Comparison of ENCODE assay signal across 8 cellular contexts in the genomic region with DNA sequence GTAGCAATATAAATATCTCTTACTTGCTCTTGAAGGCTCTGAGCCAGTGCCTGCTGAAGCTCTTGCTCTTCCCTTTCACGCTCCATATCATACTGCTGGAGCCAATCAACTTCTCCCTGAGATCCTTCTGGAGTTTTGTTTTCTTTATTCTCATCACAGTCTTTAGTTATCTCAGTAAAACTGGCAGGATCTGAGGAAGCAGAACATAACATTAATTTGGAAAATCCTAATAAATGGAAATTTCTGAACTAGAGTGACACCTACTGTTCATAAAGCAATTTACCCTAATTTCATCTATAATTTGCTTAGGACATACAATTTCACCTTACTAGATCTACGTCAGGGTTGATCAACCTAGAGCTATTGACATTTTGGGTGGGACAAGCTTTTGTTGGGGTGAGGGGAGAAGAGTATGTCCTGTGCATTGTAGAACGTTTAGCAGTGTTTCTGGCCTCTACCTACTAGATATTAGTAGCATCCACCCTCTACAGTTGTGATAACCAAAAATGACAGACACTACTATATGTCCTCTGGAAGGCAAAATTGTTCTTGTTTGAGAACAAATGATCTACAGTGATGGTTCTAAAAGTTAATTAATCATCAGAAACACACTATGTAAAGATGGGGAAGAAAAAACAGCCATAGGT. TPM values are rescaled to one million over a fixed set of nuclear protein-coding genes. Genes with fewer than 3 reads are reported as not detected.
A peak's percentile ranks its signal among the peaks of the same experiment; 100 is the strongest.
DNase-seq lines count a peak whose midpoint lies in the region; ATAC-seq and TF ChIP-seq lines count a peak whose summit lies in the region.

No MANE protein-coding gene starts in this region.

- intact Hi-C loops in Calu3 (cut with micrococcal nuclease; ENCODE audit: unreplicated experiment) (loop anchor here (2.0 kb wide), 1 partner anchor 59 kb away; no protein-coding TSS in a partner anchor), dorsolateral prefrontal cortex (cut with DNase I) (loop anchor here (1.0 to 10.0 kb wide), 4 partner anchors 59 to 191 kb away; a partner anchor contains a TSS)

- H3K4me1 Mint-ChIP-seq in Calu3 (ENCODE audit: low read depth, unreplicated experiment) (no peaks in the 10 kb centered on the region), nephron (no peaks in the 10 kb centered on the region)
- H3K4me1 Mint-ChIP-seq in activated T-helper 17 cell treated with anti-CD3 and anti-CD28 coated beads, Interleukin-2, amount 50 U/mL, for 72 hours: no peaks in the 10 kb centered on the region

- H3K27ac ChIP-seq in dorsolateral prefrontal cortex: peak overlapping the region in 2 of 59 donors; percentile 39 to 40

- no peak overlapping the region for H3K4me3 Mint-ChIP-seq in Calu3 (ENCODE audit: low read depth, unreplicated experiment)
- no peak overlapping the region for H3K4me3 Mint-ChIP-seq in nephron
- no peak overlapping the region for H3K4me3 Mint-ChIP-seq in activated T-helper 17 cell treated with anti-CD3 and anti-CD28 coated beads, Interleukin-2, amount 50 U/mL, for 72 hours

- TF ChIP-seq CTCF in Calu3 (IDR thresholded peaks at IDR 0.05; ENCODE audit: unreplicated experiment): peak; percentile 56
- peak in 55 of 56 donors; percentile 22 to 76 (median 54) for TF ChIP-seq CTCF in dorsolateral prefrontal cortex (IDR thresholded peaks at IDR 0.05 in 54 of 56, conservative IDR thresholded peaks at IDR 0.05 in 2 of 56; ENCODE audit: low read depth in 1 of 56, partially characterized antibody in 56 of 56)
- TF ChIP-seq CTCF in nephron (IDR thresholded peaks at IDR 0.05; ENCODE audit: unreplicated experiment in 3 of 3): peak; percentile 35 to 57 (median 41)

- no peaks in the 10 kb centered on the region for H3K27me3 ChIP-seq in dorsolateral prefrontal cortex

- H3K27me3 Mint-ChIP-seq in Calu3 (ENCODE audit: unreplicated experiment): no peaks in the 10 kb centered on the region
- no peaks in the 10 kb centered on the region for H3K27me3 Mint-ChIP-seq in nephron (ENCODE audit: low read depth)
- no peaks in the 10 kb centered on the region for H3K27me3 Mint-ChIP-seq in activated T-helper 17 cell treated with anti-CD3 and anti-CD28 coated beads, Interleukin-2, amount 50 U/mL, for 72 hours

- CTCF ChIA-PET in Calu3 (lab: Charles Lee): interaction anchor here (0.9 kb wide), 1 partner anchor 59 kb away, joined by 3 read pairs; no protein-coding TSS in a partner anchor

- no peak for ATAC-seq in activated T-helper 17 cell treated with anti-CD3 and anti-CD28 coated beads, Interleukin-2, amount 50 U/mL, for 72 hours (replicated peaks)

- DNase-seq in Calu3: no peak
- peak; percentile 48 for DNase-seq in NAMALWA (ENCODE audit: low spot score)
- DNase-seq in dorsolateral prefrontal cortex: no peak
- DNase-seq in activated effector memory CD4-positive, alpha-beta T cell treated with anti-CD3 and anti-CD28 coated beads, Interleukin-2, amount 50 U/mL, for 16 hours: no peak
- DNase-seq in activated CD4-positive, CD25-positive, alpha-beta regulatory T cell (lab: John Stamatoyannopoulos, UW): no peak
- DNase-seq in activated gamma-delta T cell treated with Interleukin-2 at 50 U/mL for 16 hours: no peak

- H3K4me3 ChIP-seq in dorsolateral prefrontal cortex: no peak overlapping the region

- BruUV-seq in Calu3 (replicated peaks; lab: Mats Ljungman, UMichigan): no TSS peak

- H3K27ac Mint-ChIP-seq in Calu3 (ENCODE audit: unreplicated experiment) (no peak overlapping the region), nephron (peak overlapping the region in 2 of 3 experiments; percentile 22 to 23)
- no peak overlapping the region for H3K27ac Mint-ChIP-seq in activated T-helper 17 cell treated with anti-CD3 and anti-CD28 coated beads, Interleukin-2, amount 50 U/mL, for 72 hours

- no peaks in the 10 kb centered on the region for H3K9me3 Mint-ChIP-seq in Calu3 (ENCODE audit: low read depth, unreplicated experiment)
- no peaks in the 10 kb centered on the region for H3K9me3 Mint-ChIP-seq in nephron
- no peaks in the 10 kb centered on the region for H3K9me3 Mint-ChIP-seq in activated T-helper 17 cell treated with anti-CD3 and anti-CD28 coated beads, Interleukin-2, amount 50 U/mL, for 72 hours

- H3K36me3 Mint-ChIP-seq in Calu3 (ENCODE audit: insufficient read depth, unreplicated experiment) (peaks cover 14% of the 10 kb centered on the region), nephron (ENCODE audit: low read depth) (peaks cover 55% of the 10 kb centered on the region)
- peaks cover 96% of the 10 kb centered on the region for H3K36me3 Mint-ChIP-seq in activated T-helper 17 cell treated with anti-CD3 and anti-CD28 coated beads, Interleukin-2, amount 50 U/mL, for 72 hours (ENCODE audit: low read depth)

RNA-seq across cellular contexts. Expression of a gene that starts 47.2 kb away (rescaled TPM):
- total RNA-seq in Calu3 (2022) (9.0 and 16.4 TPM in 2 replicates), dorsolateral prefrontal cortex (under 1 TPM in 5 of 120 experiments, not detected in 115; 0.08 to 0.44 (median 0.26) TPM)
- total RNA-seq in activated T-helper 17 cell treated with anti-CD3 and anti-CD28 coated beads, Interleukin-2, amount 50 U/mL, for 72 hours: under 1 TPM in 1 of 2 donors, not detected in 1; 0.34 TPM

Comparison
In these comparisons a context has a peak if more than half of its experiments do, and no peak if none do; other contexts are left out.
1. H3K27ac Mint-ChIP-seq: peak in nephron (2 of 3); none in Calu3 (single experiment) and activated T-helper 17 cell treated with anti-CD3 and anti-CD28 coated beads, Interleukin-2, amount 50 U/mL, for 72 hours (single experiment).
2. Peak in every context shown above with its lines, with median percentiles within 50 percentile points of each other: CTCF ChIP-seq.